1 cellular context compared by ENCODE assay signal in genomic region chr10:69123747-69124557, GRCh38.
TF ChIP-seq lines count a peak whose summit lies in the region.

VPS26A (plus strand) TSS chr10:69124178; CDS start chr10:69124278, 100 bp downstream.

TF ChIP-seq in K562, 482 proteins besides CTCF, POLR2A, EP300 and RAD21 (continued from another document and continues in another):
- TF ChIP-seq RREB1 (CRISPR knock-in tag; IDR thresholded peaks at IDR 0.05) (peak; percentile 52; the same call in 1 of the 2 replicates), BHLHE40 (IDR thresholded peaks at IDR 0.05; ENCODE audit: low read length) (peak; percentile 99), ZNF583 (CRISPR knock-in tag; IDR thresholded peaks at IDR 0.05) (peak; percentile 26; the same call in 1 of the 2 replicates), LCOR (CRISPR knock-in tag; IDR thresholded peaks at IDR 0.05) (no peak), PTBP1 (IDR thresholded peaks at IDR 0.05; ENCODE audit: low read depth, low read length) (0 out of 2 replicates have a peak, but pooled peaks have one; percentile 51), ZNF696 (CRISPR knock-in tag; conservative IDR thresholded peaks at IDR 0.05) (no peak), ZNF384 (IDR thresholded peaks at IDR 0.05; ENCODE audit: low read depth, low read length) (no peak), LARP7 (IDR thresholded peaks at IDR 0.05) (no peak), KDM2B (CRISPR knock-in tag; IDR thresholded peaks at IDR 0.05) (no peak), ZNF561 (CRISPR knock-in tag; conservative IDR thresholded peaks at IDR 0.05) (no peak), SMAD1 (IDR thresholded peaks at IDR 0.05; ENCODE audit: low read depth, low read length, partially characterized antibody) (peak; percentile 84), MTF1 (CRISPR knock-in tag; IDR thresholded peaks at IDR 0.05; ENCODE audit: borderline replicate concordance) (no peak), ZBTB34 (CRISPR knock-in tag; IDR thresholded peaks at IDR 0.05) (no peak), FOXK2 (conservative IDR thresholded peaks at IDR 0.05 in 1 of 2, IDR thresholded peaks at IDR 0.05 in 1 of 2; ENCODE audit: low read depth in 2 of 2) (peak in 1 of 2 experiments; percentile 90; a peak in 2 of 4 replicates), AFF4 (CRISPR knock-in tag; IDR thresholded peaks at IDR 0.05) (no peak), ILF3 (IDR thresholded peaks at IDR 0.05; ENCODE audit: borderline replicate concordance) (peak; percentile 71; the same call in 1 of the 2 replicates), GATAD2A (IDR thresholded peaks at IDR 0.05) (no peak), TOE1 (IDR thresholded peaks at IDR 0.05; ENCODE audit: borderline replicate concordance) (peak; percentile 100), TOE1 (CRISPR knock-in tag; IDR thresholded peaks at IDR 0.05; ENCODE audit: borderline replicate concordance, low read depth) (0 out of 2 replicates have a peak, but pooled peaks have one; percentile 76), ZNF431 (CRISPR knock-in tag; IDR thresholded peaks at IDR 0.05) (no peak), ZC3H4 (CRISPR knock-in tag; IDR thresholded peaks at IDR 0.05; ENCODE audit: borderline replicate concordance) (no peak), ATF1 (CRISPR knock-in tag; IDR thresholded peaks at IDR 0.05) (no peak), ATF1 (tag; IDR thresholded peaks at IDR 0.05) (peak; percentile 85), SLC30A9 (CRISPR knock-in tag; IDR thresholded peaks at IDR 0.05) (no peak), FOS (IDR thresholded peaks at IDR 0.05; ENCODE audit: extremely low read depth, insufficient read length) (peak; percentile 70), VEZF1 (CRISPR knock-in tag; IDR thresholded peaks at IDR 0.05) (peak; percentile 95), ZBTB12 (CRISPR knock-in tag; IDR thresholded peaks at IDR 0.05) (peak; percentile 17; the same call in 1 of the 2 replicates), TBP (optimal IDR thresholded peaks at IDR 0.05; ENCODE audit: low read depth, low read length) (peak; percentile 73), GMEB1 (CRISPR knock-in tag; IDR thresholded peaks at IDR 0.05) (peak; percentile 43; the same call in 1 of the 2 replicates), FOXJ2 (tag; IDR thresholded peaks at IDR 0.05) (peak; percentile 7; the same call in 1 of the 2 replicates), AFF1 (IDR thresholded peaks at IDR 0.05; ENCODE audit: low read depth in 1 of 2, partially characterized antibody in 2 of 2) (peak in 1 of 2 experiments; percentile 27), ATF3 (IDR thresholded peaks at IDR 0.05) (peak; percentile 47; the same call in 1 of the 2 replicates), ATF3 (CRISPR knock-in tag; conservative IDR thresholded peaks at IDR 0.05) (0 out of 2 replicates have a peak, but pooled peaks have one; percentile 25), ARID3B (CRISPR knock-in tag; IDR thresholded peaks at IDR 0.05; ENCODE audit: borderline replicate concordance) (no peak), NFIC (IDR thresholded peaks at IDR 0.05) (0 out of 2 replicates have a peak, but pooled peaks have one; percentile 32), PML (IDR thresholded peaks at IDR 0.05; ENCODE audit: low read length) (peak; percentile 93)
